ENCODE assay signal across 20 cellular contexts in the genomic region with DNA sequence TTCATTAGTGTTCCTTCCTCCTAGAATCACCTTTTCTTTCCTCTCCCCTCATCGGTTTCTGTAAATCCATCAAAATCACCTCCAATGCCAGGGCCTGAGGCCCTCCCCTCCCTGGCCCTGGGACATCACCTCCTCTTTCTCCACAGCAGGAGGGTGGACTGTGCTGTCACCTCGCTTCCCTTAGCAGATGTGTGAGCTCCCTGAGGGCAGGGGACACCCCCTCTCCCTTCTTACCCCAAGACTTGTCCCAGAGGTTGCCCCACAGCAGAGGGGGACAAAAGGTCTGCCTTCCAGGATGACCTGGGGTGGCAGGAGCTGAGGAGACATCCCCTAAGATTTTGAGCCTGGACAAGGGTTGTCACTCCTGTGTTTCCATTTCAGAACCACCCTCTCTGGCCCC. TPM values are rescaled to one million over a fixed set of nuclear protein-coding genes. Genes with fewer than 3 reads are reported as not detected.
DNase-seq lines count a peak whose midpoint lies in the region; ATAC-seq and TF ChIP-seq lines count a peak whose summit lies in the region.
"Had no signal": no experiment of that assay in that cellular context is flagged by ENCODE, and none has a peak within 500 bp of the region (broad histone marks: within the 10 kb centered on the region; RNA-seq: fewer than 3 reads in every experiment).

No MANE protein-coding gene starts in this region.

- H3K27me3 Mint-ChIP-seq in osteocyte (ENCODE audit: unreplicated experiment) (peaks cover 39% of the 10 kb centered on the region), type B pancreatic cell (peaks cover 95% of the 10 kb centered on the region)

- peaks cover 0 to 9% of the 10 kb centered on the region in 2 donors for H3K4me1 ChIP-seq in right atrium auricular region
- H3K4me1 ChIP-seq: Caco-2 had no signal

- no peak for TF ChIP-seq CTCF in right atrium auricular region (IDR thresholded peaks at IDR 0.05)
- no peak for TF ChIP-seq CTCF in osteocyte (IDR thresholded peaks at IDR 0.05)
- TF ChIP-seq CTCF in type B pancreatic cell (conservative IDR thresholded peaks at IDR 0.05), result no peak

- H3K36me3 ChIP-seq in right atrium auricular region, result no peaks in the 10 kb centered on the region
- H3K36me3 ChIP-seq: BLaER1 had no signal

- DNase-seq in right atrium auricular region (ENCODE audit: low spot score) (peak; percentile 47), Right ventricle myocardium inferior (ENCODE audit: missing footprints) (no peak), osteocyte (ENCODE audit: extremely low spot score, unreplicated experiment) (peak; percentile 67), type B pancreatic cell (ENCODE audit: extremely low spot score, unreplicated experiment) (peak; percentile 34)
- DNase-seq in activated CD4-positive, alpha-beta T cell treated with anti-CD3 and anti-CD28 coated beads for 48 hours, result no peak
- DNase-seq: Caco-2; CD4-positive, CD25-positive, alpha-beta regulatory T cell; CD8-positive, alpha-beta T cell; DMS153; DND-41; GM23248; H7; HCEC 1CT had no signal

- H3K4me3 Mint-ChIP-seq in osteocyte (ENCODE audit: unreplicated experiment) (no peak overlapping the region), type B pancreatic cell (no peak overlapping the region)
- H3K4me3 Mint-ChIP-seq: B cell; CD4-positive, CD25-positive, alpha-beta regulatory T cell; CD8-positive, alpha-beta T cell had no signal

- no peak overlapping the region for H3K27ac ChIP-seq in right atrium auricular region
- H3K27ac ChIP-seq: BLaER1, C4-2B, GM23248 had no signal

- intact Hi-C loops in Right ventricle myocardium inferior (cut with DNase I), result no loop called here

- no peaks in the 10 kb centered on the region for H3K9me3 ChIP-seq in right atrium auricular region
- H3K9me3 ChIP-seq: BLaER1, Caco-2 had no signal

- H3K36me3 Mint-ChIP-seq in osteocyte (ENCODE audit: unreplicated experiment) (peaks cover 12% of the 10 kb centered on the region), type B pancreatic cell (peaks cover 5% of the 10 kb centered on the region)
- H3K36me3 Mint-ChIP-seq: CD4-positive, CD25-positive, alpha-beta regulatory T cell; CD8-positive, alpha-beta T cell had no signal

- H3K9me3 Mint-ChIP-seq in osteocyte (ENCODE audit: unreplicated experiment) (peaks cover 12% of the 10 kb centered on the region), type B pancreatic cell (no peaks in the 10 kb centered on the region)
- H3K9me3 Mint-ChIP-seq: CD8-positive, alpha-beta T cell had no signal

- ATAC-seq in Right ventricle myocardium inferior (no peak), GM19463 (IDR thresholded peaks at IDR 0.05; ENCODE audit: unreplicated experiment) (no peak)
- ATAC-seq: CD8-positive, alpha-beta T cell had no signal

- H3K27me3 ChIP-seq in right atrium auricular region, result peaks cover 6 to 7% of the 10 kb centered on the region in 2 donors

- H3K27ac Mint-ChIP-seq in osteocyte (ENCODE audit: unreplicated experiment) (no peak overlapping the region), type B pancreatic cell (no peak overlapping the region)
- H3K27ac Mint-ChIP-seq: B cell; CD4-positive, CD25-positive, alpha-beta regulatory T cell; CD8-positive, alpha-beta T cell had no signal

- H3K4me1 Mint-ChIP-seq in osteocyte (ENCODE audit: unreplicated experiment) (peaks cover 10% of the 10 kb centered on the region), type B pancreatic cell (ENCODE audit: unreplicated experiment) (peaks cover 11% of the 10 kb centered on the region)

- no peak overlapping the region for H3K4me3 ChIP-seq in right atrium auricular region
- H3K4me3 ChIP-seq: BLaER1, GM23248 had no signal

RNA-seq across cellular contexts. Expression of gene ULBP1, which starts 5.9 kb away (rescaled TPM):
- total RNA-seq in right atrium auricular region (under 1 TPM; 0.11 to 0.31 TPM), Right ventricle myocardium inferior (0.30 TPM), osteocyte (10.7 and 11.5 TPM in 2 replicates), type B pancreatic cell (ENCODE audit: low replicate concordance) (0.48 and 8.2 TPM in 2 replicates)

RNA-seq across cellular contexts. Expression of gene ULBP2, which starts 27.8 kb away (rescaled TPM):
- 1 to 10 TPM in 1 of 2 donors, under 1 TPM in 1; 0.82 to 2.4 TPM for total RNA-seq in right atrium auricular region
- 1.3 TPM for total RNA-seq in Right ventricle myocardium inferior
- 2.1 and 2.9 TPM in 2 replicates for total RNA-seq in osteocyte
- total RNA-seq in type B pancreatic cell (ENCODE audit: low replicate concordance), result 1.4 TPM in 1 of 2 replicates, not detected in the other
- total RNA-seq: B cell, H1, H7 had no signal

RNA-seq across cellular contexts. Expression of gene RAET1G, which starts 46.7 kb away (rescaled TPM):
- total RNA-seq in right atrium auricular region (1 to 10 TPM; 1.5 to 1.6 TPM), Right ventricle myocardium inferior (0.22 TPM), osteocyte (0.55 and 0.73 TPM in 2 replicates), type B pancreatic cell (ENCODE audit: low replicate concordance) (0.53 and 2.1 TPM in 2 replicates)
- total RNA-seq: B cell; Caco-2; CD8-positive, alpha-beta T cell; H1; H7 had no signal

RNA-seq across cellular contexts. Expression of gene RAET1L, which starts 55.7 kb away (rescaled TPM):
- not detected for total RNA-seq in right atrium auricular region
- total RNA-seq in Right ventricle myocardium inferior, result not detected
- not detected in 2 replicates for total RNA-seq in osteocyte
- not detected in 2 replicates for total RNA-seq in type B pancreatic cell (ENCODE audit: low replicate concordance)
- total RNA-seq: A172; A673; B cell; Caco-2; CD4-positive, CD25-positive, alpha-beta regulatory T cell; CD8-positive, alpha-beta T cell; GM23248; H1; H7 had no signal

Comparison
In these comparisons a context has a peak if more than half of its experiments do, and no peak if none do; other contexts are left out.
1. DNase-seq: peak in right atrium auricular region (single experiment), osteocyte (single experiment) and type B pancreatic cell (single experiment); none in Right ventricle myocardium inferior (single experiment) and activated CD4-positive, alpha-beta T cell treated with anti-CD3 and anti-CD28 coated beads for 48 hours (single experiment).